In the genomic region with DNA sequence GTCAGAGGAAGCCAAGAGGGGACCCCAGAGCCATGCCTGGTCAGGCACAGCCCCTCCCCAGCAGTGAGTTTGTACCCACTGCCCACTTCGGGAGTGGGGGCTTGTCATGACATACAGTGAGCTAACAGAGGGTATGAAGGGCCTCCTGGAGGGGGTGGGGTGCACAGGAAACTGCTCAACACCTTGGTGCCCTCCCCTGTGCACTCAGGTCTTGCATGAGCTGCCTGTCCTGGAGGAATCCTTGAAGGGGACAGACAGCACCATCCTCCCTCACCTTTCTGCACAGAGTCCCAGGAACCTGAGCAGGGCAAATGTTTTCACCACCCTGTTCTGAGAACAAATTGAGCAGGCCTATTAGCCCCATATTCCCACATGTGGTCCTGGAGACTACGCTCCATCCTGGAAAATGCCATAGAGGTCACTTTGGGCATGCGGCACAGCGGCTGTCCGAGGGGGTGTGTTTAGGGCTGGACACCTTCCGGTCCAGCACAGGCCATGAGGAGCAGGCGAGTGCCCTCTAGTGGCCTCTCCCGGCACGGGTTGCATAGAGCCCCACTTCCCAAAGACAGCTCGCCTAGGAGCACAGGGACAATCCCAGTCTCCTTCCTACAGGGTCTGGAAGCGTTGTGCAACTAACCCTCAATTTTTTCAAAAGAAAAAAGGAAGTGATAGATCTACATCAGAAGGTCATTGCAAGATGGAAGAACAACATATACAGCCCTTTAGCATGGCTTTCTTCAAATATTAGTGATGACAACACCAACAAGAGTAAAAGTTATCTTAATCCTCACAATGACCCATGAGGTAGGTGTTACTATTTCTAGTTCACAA, we compare ENCODE assay signal across 1 cellular context.
A peak's percentile ranks its signal among the peaks of the same experiment; 100 is the strongest.
TF ChIP-seq lines count a peak whose summit lies in the region.

No MANE protein-coding gene starts in this region.

TF ChIP-seq in HepG2, 621 proteins besides CTCF, POLR2A, EP300 and RAD21 (continued from another document and continues in another):
- TF ChIP-seq, protein P1, sequence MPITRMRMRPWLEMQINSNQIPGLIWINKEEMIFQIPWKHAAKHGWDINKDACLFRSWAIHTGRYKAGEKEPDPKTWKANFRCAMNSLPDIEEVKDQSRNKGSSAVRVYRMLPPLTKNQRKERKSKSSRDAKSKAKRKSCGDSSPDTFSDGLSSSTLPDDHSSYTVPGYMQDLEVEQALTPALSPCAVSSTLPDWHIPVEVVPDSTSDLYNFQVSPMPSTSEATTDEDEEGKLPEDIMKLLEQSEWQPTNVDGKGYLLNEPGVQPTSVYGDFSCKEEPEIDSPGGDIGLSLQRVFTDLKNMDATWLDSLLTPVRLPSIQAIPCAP (CRISPR knock-in tag; IDR thresholded peaks at IDR 0.05; ENCODE audit: low read depth): no peak
- TF ChIP-seq EEA1 (CRISPR knock-in tag; IDR thresholded peaks at IDR 0.05; ENCODE audit: borderline replicate concordance): no peak
- no peak for TF ChIP-seq ZNF337 (CRISPR knock-in tag; IDR thresholded peaks at IDR 0.05; ENCODE audit: borderline replicate concordance, low read depth)
- TF ChIP-seq ZBTB7A (CRISPR knock-in tag; IDR thresholded peaks at IDR 0.05): peak; percentile 19; the same call in 1 of the 2 replicates
- TF ChIP-seq RELA (CRISPR knock-in tag; IDR thresholded peaks at IDR 0.05): 0 out of 2 replicates have a peak, but pooled peaks have one; percentile 34
- no peak for TF ChIP-seq TCF7L2 (IDR thresholded peaks at IDR 0.05; ENCODE audit: low read depth, low read length)
- peak; percentile 80 for TF ChIP-seq GATAD2A (CRISPR knock-in tag; IDR thresholded peaks at IDR 0.05)
- no peak for TF ChIP-seq ZNF747 (CRISPR knock-in tag; IDR thresholded peaks at IDR 0.05; ENCODE audit: borderline replicate concordance)
- TF ChIP-seq, protein P2, sequence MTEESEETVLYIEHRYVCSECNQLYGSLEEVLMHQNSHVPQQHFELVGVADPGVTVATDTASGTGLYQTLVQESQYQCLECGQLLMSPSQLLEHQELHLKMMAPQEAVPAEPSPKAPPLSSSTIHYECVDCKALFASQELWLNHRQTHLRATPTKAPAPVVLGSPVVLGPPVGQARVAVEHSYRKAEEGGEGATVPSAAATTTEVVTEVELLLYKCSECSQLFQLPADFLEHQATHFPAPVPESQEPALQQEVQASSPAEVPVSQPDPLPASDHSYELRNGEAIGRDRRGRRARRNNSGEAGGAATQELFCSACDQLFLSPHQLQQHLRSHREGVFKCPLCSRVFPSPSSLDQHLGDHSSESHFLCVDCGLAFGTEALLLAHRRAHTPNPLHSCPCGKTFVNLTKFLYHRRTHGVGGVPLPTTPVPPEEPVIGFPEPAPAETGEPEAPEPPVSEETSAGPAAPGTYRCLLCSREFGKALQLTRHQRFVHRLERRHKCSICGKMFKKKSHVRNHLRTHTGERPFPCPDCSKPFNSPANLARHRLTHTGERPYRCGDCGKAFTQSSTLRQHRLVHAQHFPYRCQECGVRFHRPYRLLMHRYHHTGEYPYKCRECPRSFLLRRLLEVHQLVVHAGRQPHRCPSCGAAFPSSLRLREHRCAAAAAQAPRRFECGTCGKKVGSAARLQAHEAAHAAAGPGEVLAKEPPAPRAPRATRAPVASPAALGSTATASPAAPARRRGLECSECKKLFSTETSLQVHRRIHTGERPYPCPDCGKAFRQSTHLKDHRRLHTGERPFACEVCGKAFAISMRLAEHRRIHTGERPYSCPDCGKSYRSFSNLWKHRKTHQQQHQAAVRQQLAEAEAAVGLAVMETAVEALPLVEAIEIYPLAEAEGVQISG (CRISPR knock-in tag; IDR thresholded peaks at IDR 0.05): peak; percentile 98
- TF ChIP-seq ESRRA (CRISPR knock-in tag; IDR thresholded peaks at IDR 0.05; ENCODE audit: low read depth): peak; percentile 83
- no peak for TF ChIP-seq ZNF546 (CRISPR knock-in tag; conservative IDR thresholded peaks at IDR 0.05)
- no peak for TF ChIP-seq NCOA5 (CRISPR knock-in tag; IDR thresholded peaks at IDR 0.05)
- TF ChIP-seq, protein P3, sequence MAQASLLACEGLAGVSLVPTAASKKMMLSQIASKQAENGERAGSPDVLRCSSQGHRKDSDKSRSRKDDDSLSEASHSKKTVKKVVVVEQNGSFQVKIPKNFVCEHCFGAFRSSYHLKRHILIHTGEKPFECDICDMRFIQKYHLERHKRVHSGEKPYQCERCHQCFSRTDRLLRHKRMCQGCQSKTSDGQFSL (CRISPR knock-in tag; IDR thresholded peaks at IDR 0.05): peak; percentile 63; the same call in 1 of the 2 replicates
- TF ChIP-seq U2AF1 (optimal IDR thresholded peaks at IDR 0.05; ENCODE audit: low read depth, low read length): peak; percentile 87
- peak; percentile 10; the same call in 1 of the 2 replicates for TF ChIP-seq ZNF784 (CRISPR knock-in tag; IDR thresholded peaks at IDR 0.05; ENCODE audit: borderline replicate concordance)
- TF ChIP-seq ZNF331 (CRISPR knock-in tag; IDR thresholded peaks at IDR 0.05): peak; percentile 91
- TF ChIP-seq ZNF614 (CRISPR knock-in tag; IDR thresholded peaks at IDR 0.05; ENCODE audit: borderline replicate concordance): peak; percentile 76; the same call in 1 of the 2 replicates
- TF ChIP-seq JARID2 (CRISPR knock-in tag; IDR thresholded peaks at IDR 0.05; ENCODE audit: insufficient replicate concordance): peak; percentile 38
- no peak for TF ChIP-seq DNMT1 (CRISPR knock-in tag; IDR thresholded peaks at IDR 0.05)
- TF ChIP-seq ZFP36L1 (CRISPR knock-in tag; IDR thresholded peaks at IDR 0.05): no peak
- TF ChIP-seq, protein P4, sequence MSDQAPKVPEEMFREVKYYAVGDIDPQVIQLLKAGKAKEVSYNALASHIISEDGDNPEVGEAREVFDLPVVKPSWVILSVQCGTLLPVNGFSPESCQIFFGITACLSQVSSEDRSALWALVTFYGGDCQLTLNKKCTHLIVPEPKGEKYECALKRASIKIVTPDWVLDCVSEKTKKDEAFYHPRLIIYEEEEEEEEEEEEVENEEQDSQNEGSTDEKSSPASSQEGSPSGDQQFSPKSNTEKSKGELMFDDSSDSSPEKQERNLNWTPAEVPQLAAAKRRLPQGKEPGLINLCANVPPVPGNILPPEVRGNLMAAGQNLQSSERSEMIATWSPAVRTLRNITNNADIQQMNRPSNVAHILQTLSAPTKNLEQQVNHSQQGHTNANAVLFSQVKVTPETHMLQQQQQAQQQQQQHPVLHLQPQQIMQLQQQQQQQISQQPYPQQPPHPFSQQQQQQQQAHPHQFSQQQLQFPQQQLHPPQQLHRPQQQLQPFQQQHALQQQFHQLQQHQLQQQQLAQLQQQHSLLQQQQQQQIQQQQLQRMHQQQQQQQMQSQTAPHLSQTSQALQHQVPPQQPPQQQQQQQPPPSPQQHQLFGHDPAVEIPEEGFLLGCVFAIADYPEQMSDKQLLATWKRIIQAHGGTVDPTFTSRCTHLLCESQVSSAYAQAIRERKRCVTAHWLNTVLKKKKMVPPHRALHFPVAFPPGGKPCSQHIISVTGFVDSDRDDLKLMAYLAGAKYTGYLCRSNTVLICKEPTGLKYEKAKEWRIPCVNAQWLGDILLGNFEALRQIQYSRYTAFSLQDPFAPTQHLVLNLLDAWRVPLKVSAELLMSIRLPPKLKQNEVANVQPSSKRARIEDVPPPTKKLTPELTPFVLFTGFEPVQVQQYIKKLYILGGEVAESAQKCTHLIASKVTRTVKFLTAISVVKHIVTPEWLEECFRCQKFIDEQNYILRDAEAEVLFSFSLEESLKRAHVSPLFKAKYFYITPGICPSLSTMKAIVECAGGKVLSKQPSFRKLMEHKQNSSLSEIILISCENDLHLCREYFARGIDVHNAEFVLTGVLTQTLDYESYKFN (CRISPR knock-in tag; conservative IDR thresholded peaks at IDR 0.05): 0 out of 2 replicates have a peak, but pooled peaks have one; percentile 32
- no peak for TF ChIP-seq ZNF562 (CRISPR knock-in tag; IDR thresholded peaks at IDR 0.05; ENCODE audit: borderline replicate concordance)
- TF ChIP-seq TCF12 (IDR thresholded peaks at IDR 0.05): no peak
- 0 out of 2 replicates have a peak, but pooled peaks have one; percentile 45 for TF ChIP-seq TCF12 (CRISPR knock-in tag; IDR thresholded peaks at IDR 0.05)
- peak; percentile 78 for TF ChIP-seq ETV6 (CRISPR knock-in tag; conservative IDR thresholded peaks at IDR 0.05)
- peak; percentile 20 for TF ChIP-seq SKI (IDR thresholded peaks at IDR 0.05; ENCODE audit: partially characterized antibody)
- no peak for TF ChIP-seq ZFP62 (CRISPR knock-in tag; IDR thresholded peaks at IDR 0.05)
- no peak for TF ChIP-seq JUNB (CRISPR knock-in tag; IDR thresholded peaks at IDR 0.05; ENCODE audit: borderline replicate concordance)
- TF ChIP-seq GATA4 (IDR thresholded peaks at IDR 0.05; ENCODE audit: borderline replicate concordance, low read depth): no peak
- TF ChIP-seq, protein P5, sequence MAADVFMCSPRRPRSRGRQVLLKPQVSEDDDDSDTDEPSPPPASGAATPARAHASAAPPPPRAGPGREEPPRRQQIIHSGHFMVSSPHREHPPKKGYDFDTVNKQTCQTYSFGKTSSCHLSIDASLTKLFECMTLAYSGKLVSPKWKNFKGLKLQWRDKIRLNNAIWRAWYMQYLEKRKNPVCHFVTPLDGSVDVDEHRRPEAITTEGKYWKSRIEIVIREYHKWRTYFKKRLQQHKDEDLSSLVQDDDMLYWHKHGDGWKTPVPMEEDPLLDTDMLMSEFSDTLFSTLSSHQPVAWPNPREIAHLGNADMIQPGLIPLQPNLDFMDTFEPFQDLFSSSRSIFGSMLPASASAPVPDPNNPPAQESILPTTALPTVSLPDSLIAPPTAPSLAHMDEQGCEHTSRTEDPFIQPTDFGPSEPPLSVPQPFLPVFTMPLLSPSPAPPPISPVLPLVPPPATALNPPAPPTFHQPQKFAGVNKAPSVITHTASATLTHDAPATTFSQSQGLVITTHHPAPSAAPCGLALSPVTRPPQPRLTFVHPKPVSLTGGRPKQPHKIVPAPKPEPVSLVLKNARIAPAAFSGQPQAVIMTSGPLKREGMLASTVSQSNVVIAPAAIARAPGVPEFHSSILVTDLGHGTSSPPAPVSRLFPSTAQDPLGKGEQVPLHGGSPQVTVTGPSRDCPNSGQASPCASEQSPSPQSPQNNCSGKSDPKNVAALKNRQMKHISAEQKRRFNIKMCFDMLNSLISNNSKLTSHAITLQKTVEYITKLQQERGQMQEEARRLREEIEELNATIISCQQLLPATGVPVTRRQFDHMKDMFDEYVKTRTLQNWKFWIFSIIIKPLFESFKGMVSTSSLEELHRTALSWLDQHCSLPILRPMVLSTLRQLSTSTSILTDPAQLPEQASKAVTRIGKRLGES (CRISPR knock-in tag; IDR thresholded peaks at IDR 0.05; ENCODE audit: borderline replicate concordance): no peak
- no peak for TF ChIP-seq HHEX (CRISPR knock-in tag; IDR thresholded peaks at IDR 0.05)
- TF ChIP-seq, protein P6, sequence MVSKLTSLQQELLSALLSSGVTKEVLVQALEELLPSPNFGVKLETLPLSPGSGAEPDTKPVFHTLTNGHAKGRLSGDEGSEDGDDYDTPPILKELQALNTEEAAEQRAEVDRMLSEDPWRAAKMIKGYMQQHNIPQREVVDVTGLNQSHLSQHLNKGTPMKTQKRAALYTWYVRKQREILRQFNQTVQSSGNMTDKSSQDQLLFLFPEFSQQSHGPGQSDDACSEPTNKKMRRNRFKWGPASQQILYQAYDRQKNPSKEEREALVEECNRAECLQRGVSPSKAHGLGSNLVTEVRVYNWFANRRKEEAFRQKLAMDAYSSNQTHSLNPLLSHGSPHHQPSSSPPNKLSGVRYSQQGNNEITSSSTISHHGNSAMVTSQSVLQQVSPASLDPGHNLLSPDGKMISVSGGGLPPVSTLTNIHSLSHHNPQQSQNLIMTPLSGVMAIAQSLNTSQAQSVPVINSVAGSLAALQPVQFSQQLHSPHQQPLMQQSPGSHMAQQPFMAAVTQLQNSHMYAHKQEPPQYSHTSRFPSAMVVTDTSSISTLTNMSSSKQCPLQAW (CRISPR knock-in tag; IDR thresholded peaks at IDR 0.05): peak; percentile 78
- no peak; the same call in 1 of the 2 replicates for TF ChIP-seq CHD4 (IDR thresholded peaks at IDR 0.05; ENCODE audit: borderline replicate concordance, low read length)
- peak; percentile 76; the same call in 1 of the 2 replicates for TF ChIP-seq ARID4A (CRISPR knock-in tag; IDR thresholded peaks at IDR 0.05; ENCODE audit: borderline replicate concordance)
- TF ChIP-seq ZNF839 (CRISPR knock-in tag; IDR thresholded peaks at IDR 0.05; ENCODE audit: borderline replicate concordance): no peak
- no peak for TF ChIP-seq MBNL3 (CRISPR knock-in tag; conservative IDR thresholded peaks at IDR 0.05)
- TF ChIP-seq RARG (CRISPR knock-in tag; IDR thresholded peaks at IDR 0.05; ENCODE audit: low read depth): no peak
- 0 out of 2 replicates have a peak, but pooled peaks have one; percentile 27 for TF ChIP-seq TSC22D2 (CRISPR knock-in tag; IDR thresholded peaks at IDR 0.05; ENCODE audit: borderline replicate concordance)
- TF ChIP-seq MZF1 (CRISPR knock-in tag; IDR thresholded peaks at IDR 0.05; ENCODE audit: borderline replicate concordance): peak; percentile 19; the same call in 1 of the 2 replicates
- no peak for TF ChIP-seq ZNF777 (CRISPR knock-in tag; IDR thresholded peaks at IDR 0.05)
- TF ChIP-seq ZNF790 (CRISPR knock-in tag; IDR thresholded peaks at IDR 0.05; ENCODE audit: borderline replicate concordance): no peak
- TF ChIP-seq ZBTB42 (CRISPR knock-in tag; IDR thresholded peaks at IDR 0.05): no peak
- peak; percentile 20; the same call in 1 of the 2 replicates for TF ChIP-seq NFYC (CRISPR knock-in tag; IDR thresholded peaks at IDR 0.05)
- no peak for TF ChIP-seq RFX5 (IDR thresholded peaks at IDR 0.05; ENCODE audit: low read depth, low read length)
